ENCODE assay signal across 1 cellular context in the genomic region with DNA sequence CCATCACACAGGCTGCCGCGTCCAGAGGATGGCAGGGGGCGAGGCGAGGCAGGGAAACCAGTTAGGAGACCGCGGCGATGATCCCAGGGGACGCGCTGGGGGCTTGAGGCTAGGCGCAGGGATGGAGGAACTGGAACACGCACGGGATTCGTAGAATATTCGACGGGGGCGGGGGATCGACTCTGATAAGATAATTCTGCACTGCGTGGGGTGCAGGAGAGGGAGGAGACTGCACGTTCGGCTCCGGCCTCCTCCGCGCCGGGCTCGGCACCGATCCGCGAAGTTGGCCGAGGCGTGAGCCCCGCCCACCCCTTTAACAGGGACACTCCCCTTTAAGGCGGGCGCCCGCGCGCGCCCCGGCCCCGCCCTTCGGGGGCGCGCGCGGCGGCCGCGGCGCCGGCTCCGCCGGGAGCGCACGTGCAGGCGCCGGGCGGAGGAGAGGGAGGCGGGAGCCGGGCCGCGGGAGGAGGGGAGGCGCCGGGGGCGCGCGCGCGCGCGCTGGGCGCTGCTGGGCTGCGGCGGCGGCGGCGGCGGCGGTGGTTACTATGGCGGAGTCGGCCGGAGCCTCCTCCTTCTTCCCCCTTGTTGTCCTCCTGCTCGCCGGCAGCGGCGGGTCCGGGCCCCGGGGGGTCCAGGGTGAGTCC.
TF ChIP-seq lines count a peak whose summit lies in the region.

A gene (plus strand): TSS at position 501 of the 644 bp plus-strand sequence. CDS start 45 bp downstream, at position 546.

TF ChIP-seq in K562, 482 proteins besides CTCF, POLR2A, EP300 and RAD21 (continued from another document and continues in another):
- TF ChIP-seq, protein P1, sequence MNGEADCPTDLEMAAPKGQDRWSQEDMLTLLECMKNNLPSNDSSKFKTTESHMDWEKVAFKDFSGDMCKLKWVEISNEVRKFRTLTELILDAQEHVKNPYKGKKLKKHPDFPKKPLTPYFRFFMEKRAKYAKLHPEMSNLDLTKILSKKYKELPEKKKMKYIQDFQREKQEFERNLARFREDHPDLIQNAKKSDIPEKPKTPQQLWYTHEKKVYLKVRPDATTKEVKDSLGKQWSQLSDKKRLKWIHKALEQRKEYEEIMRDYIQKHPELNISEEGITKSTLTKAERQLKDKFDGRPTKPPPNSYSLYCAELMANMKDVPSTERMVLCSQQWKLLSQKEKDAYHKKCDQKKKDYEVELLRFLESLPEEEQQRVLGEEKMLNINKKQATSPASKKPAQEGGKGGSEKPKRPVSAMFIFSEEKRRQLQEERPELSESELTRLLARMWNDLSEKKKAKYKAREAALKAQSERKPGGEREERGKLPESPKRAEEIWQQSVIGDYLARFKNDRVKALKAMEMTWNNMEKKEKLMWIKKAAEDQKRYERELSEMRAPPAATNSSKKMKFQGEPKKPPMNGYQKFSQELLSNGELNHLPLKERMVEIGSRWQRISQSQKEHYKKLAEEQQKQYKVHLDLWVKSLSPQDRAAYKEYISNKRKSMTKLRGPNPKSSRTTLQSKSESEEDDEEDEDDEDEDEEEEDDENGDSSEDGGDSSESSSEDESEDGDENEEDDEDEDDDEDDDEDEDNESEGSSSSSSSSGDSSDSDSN (IDR thresholded peaks at IDR 0.05; ENCODE audit: borderline replicate concordance in 1 of 2, low read depth in 2 of 2, low read length in 2 of 2) = no peak
- no peak for TF ChIP-seq ZNF695 (CRISPR knock-in tag; IDR thresholded peaks at IDR 0.05)
- TF ChIP-seq OTX1 (CRISPR knock-in tag; IDR thresholded peaks at IDR 0.05) = no peak
- TF ChIP-seq, protein P2, sequence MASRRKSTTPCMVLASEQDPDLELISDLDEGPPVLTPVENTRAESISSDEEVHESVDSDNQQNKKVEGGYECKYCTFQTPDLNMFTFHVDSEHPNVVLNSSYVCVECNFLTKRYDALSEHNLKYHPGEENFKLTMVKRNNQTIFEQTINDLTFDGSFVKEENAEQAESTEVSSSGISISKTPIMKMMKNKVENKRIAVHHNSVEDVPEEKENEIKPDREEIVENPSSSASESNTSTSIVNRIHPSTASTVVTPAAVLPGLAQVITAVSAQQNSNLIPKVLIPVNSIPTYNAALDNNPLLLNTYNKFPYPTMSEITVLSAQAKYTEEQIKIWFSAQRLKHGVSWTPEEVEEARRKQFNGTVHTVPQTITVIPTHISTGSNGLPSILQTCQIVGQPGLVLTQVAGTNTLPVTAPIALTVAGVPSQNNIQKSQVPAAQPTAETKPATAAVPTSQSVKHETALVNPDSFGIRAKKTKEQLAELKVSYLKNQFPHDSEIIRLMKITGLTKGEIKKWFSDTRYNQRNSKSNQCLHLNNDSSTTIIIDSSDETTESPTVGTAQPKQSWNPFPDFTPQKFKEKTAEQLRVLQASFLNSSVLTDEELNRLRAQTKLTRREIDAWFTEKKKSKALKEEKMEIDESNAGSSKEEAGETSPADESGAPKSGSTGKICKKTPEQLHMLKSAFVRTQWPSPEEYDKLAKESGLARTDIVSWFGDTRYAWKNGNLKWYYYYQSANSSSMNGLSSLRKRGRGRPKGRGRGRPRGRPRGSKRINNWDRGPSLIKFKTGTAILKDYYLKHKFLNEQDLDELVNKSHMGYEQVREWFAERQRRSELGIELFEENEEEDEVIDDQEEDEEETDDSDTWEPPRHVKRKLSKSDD (conservative IDR thresholded peaks at IDR 0.05; ENCODE audit: low read length) = no peak
- no peak for TF ChIP-seq PHB (CRISPR knock-in tag; IDR thresholded peaks at IDR 0.05)
- no peak for TF ChIP-seq ELF1 (tag; IDR thresholded peaks at IDR 0.05)
- TF ChIP-seq KDM2B (CRISPR knock-in tag; IDR thresholded peaks at IDR 0.05) = 0 out of 2 replicates have a peak, but pooled peaks have one; percentile 26
- no peak for TF ChIP-seq KAT7 (CRISPR knock-in tag; IDR thresholded peaks at IDR 0.05; ENCODE audit: borderline replicate concordance)
- no peak for TF ChIP-seq BCL6 (CRISPR knock-in tag; IDR thresholded peaks at IDR 0.05)
- TF ChIP-seq ZNF507 (tag; conservative IDR thresholded peaks at IDR 0.05) = no peak
- no peak for TF ChIP-seq MBD2 (IDR thresholded peaks at IDR 0.05; ENCODE audit: borderline replicate concordance, low read depth)
- TF ChIP-seq, protein P3, sequence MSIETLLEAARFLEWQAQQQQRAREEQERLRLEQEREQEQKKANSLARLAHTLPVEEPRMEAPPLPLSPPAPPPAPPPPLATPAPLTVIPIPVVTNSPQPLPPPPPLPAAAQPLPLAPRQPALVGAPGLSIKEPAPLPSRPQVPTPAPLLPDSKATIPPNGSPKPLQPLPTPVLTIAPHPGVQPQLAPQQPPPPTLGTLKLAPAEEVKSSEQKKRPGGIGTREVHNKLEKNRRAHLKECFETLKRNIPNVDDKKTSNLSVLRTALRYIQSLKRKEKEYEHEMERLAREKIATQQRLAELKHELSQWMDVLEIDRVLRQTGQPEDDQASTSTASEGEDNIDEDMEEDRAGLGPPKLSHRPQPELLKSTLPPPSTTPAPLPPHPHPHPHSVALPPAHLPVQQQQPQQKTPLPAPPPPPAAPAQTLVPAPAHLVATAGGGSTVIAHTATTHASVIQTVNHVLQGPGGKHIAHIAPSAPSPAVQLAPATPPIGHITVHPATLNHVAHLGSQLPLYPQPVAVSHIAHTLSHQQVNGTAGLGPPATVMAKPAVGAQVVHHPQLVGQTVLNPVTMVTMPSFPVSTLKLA (conservative IDR thresholded peaks at IDR 0.05) = no peak
- no peak for TF ChIP-seq SRSF7 (optimal IDR thresholded peaks at IDR 0.05; ENCODE audit: low read depth, low read length)
- no peak for TF ChIP-seq HDAC1 (IDR thresholded peaks at IDR 0.05)
- no peak for TF ChIP-seq ZFPM2 (CRISPR knock-in tag; IDR thresholded peaks at IDR 0.05)
- no peak for TF ChIP-seq SRSF9 (IDR thresholded peaks at IDR 0.05; ENCODE audit: borderline replicate concordance, low read depth, low read length)
- TF ChIP-seq, protein P4, sequence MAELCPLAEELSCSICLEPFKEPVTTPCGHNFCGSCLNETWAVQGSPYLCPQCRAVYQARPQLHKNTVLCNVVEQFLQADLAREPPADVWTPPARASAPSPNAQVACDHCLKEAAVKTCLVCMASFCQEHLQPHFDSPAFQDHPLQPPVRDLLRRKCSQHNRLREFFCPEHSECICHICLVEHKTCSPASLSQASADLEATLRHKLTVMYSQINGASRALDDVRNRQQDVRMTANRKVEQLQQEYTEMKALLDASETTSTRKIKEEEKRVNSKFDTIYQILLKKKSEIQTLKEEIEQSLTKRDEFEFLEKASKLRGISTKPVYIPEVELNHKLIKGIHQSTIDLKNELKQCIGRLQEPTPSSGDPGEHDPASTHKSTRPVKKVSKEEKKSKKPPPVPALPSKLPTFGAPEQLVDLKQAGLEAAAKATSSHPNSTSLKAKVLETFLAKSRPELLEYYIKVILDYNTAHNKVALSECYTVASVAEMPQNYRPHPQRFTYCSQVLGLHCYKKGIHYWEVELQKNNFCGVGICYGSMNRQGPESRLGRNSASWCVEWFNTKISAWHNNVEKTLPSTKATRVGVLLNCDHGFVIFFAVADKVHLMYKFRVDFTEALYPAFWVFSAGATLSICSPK (IDR thresholded peaks at IDR 0.05; ENCODE audit: borderline replicate concordance) = no peak
- TF ChIP-seq FOXM1 (IDR thresholded peaks at IDR 0.05; ENCODE audit: low read depth) = no peak
- TF ChIP-seq FOXM1 (CRISPR knock-in tag; IDR thresholded peaks at IDR 0.05; ENCODE audit: low read depth) = no peak
- TF ChIP-seq STAG1 (CRISPR knock-in tag; IDR thresholded peaks at IDR 0.05; ENCODE audit: borderline replicate concordance) = no peak
- 0 out of 4 replicates have a peak, but pooled peaks of 1 of the 2 experiments have one; percentile 31 for TF ChIP-seq TEAD1 (CRISPR knock-in tag; IDR thresholded peaks at IDR 0.05)
- no peak for TF ChIP-seq ARID2 (IDR thresholded peaks at IDR 0.05)
- no peak for TF ChIP-seq DDX20 (tag; IDR thresholded peaks at IDR 0.05; ENCODE audit: low read depth)
- no peak for TF ChIP-seq SAP30 (IDR thresholded peaks at IDR 0.05; ENCODE audit: borderline replicate concordance, insufficient read depth, low read depth, low read length, poor library complexity, severe bottlenecking)
- peak; percentile 87 for TF ChIP-seq EGR1 (conservative IDR thresholded peaks at IDR 0.05)
- no peak for TF ChIP-seq IFI16 (CRISPR knock-in tag; IDR thresholded peaks at IDR 0.05)
- no peak for TF ChIP-seq GTF2F1 (IDR thresholded peaks at IDR 0.05; ENCODE audit: low read depth, low read length)
- TF ChIP-seq ZNF589 (CRISPR knock-in tag; IDR thresholded peaks at IDR 0.05; ENCODE audit: low read depth) = 0 out of 2 replicates have a peak, but pooled peaks have one; percentile 20
- TF ChIP-seq, protein P5, sequence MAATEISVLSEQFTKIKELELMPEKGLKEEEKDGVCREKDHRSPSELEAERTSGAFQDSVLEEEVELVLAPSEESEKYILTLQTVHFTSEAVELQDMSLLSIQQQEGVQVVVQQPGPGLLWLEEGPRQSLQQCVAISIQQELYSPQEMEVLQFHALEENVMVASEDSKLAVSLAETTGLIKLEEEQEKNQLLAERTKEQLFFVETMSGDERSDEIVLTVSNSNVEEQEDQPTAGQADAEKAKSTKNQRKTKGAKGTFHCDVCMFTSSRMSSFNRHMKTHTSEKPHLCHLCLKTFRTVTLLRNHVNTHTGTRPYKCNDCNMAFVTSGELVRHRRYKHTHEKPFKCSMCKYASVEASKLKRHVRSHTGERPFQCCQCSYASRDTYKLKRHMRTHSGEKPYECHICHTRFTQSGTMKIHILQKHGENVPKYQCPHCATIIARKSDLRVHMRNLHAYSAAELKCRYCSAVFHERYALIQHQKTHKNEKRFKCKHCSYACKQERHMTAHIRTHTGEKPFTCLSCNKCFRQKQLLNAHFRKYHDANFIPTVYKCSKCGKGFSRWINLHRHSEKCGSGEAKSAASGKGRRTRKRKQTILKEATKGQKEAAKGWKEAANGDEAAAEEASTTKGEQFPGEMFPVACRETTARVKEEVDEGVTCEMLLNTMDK (IDR thresholded peaks at IDR 0.05; ENCODE audit: borderline replicate concordance, insufficient read depth, low read depth, low read length, poor library complexity, severe bottlenecking) = no peak
- TF ChIP-seq TFAM (CRISPR knock-in tag; conservative IDR thresholded peaks at IDR 0.05) = no peak
- TF ChIP-seq NR4A1 (CRISPR knock-in tag; IDR thresholded peaks at IDR 0.05) = no peak
- TF ChIP-seq NR4A1 (tag; IDR thresholded peaks at IDR 0.05) = no peak
- TF ChIP-seq KHSRP (IDR thresholded peaks at IDR 0.05) = no peak
- TF ChIP-seq GTF2E2 (tag; IDR thresholded peaks at IDR 0.05) = no peak
- no peak for TF ChIP-seq MYBL2 (IDR thresholded peaks at IDR 0.05; ENCODE audit: low read depth)
- TF ChIP-seq MYBL2 (CRISPR knock-in tag; IDR thresholded peaks at IDR 0.05; ENCODE audit: borderline replicate concordance) = no peak
- TF ChIP-seq BHLHE40 (IDR thresholded peaks at IDR 0.05; ENCODE audit: low read length) = peak; percentile 82
- no peak for TF ChIP-seq ETV5 (CRISPR knock-in tag; IDR thresholded peaks at IDR 0.05; ENCODE audit: low read depth)
- no peak for TF ChIP-seq HNRNPL (IDR thresholded peaks at IDR 0.05; ENCODE audit: low read depth, low read length)
- TF ChIP-seq GABPA (tag; conservative IDR thresholded peaks at IDR 0.05; ENCODE audit: low read depth) = peak; percentile 39; the same call in 1 of the 2 replicates
- TF ChIP-seq MAFK (IDR thresholded peaks at IDR 0.05; ENCODE audit: low read length) = no peak
- TF ChIP-seq MED1 (CRISPR knock-in tag; IDR thresholded peaks at IDR 0.05; ENCODE audit: borderline replicate concordance) = no peak
- TF ChIP-seq SREBF2 (CRISPR knock-in tag; IDR thresholded peaks at IDR 0.05) = no peak
- TF ChIP-seq ZSCAN32 (CRISPR knock-in tag; IDR thresholded peaks at IDR 0.05) = no peak
- 0 out of 2 replicates have a peak, but pooled peaks have one; percentile 9 for TF ChIP-seq MYC (IDR thresholded peaks at IDR 0.05; ENCODE audit: low read depth, low read length)
- no peak for TF ChIP-seq MYC (CRISPR knock-in tag; IDR thresholded peaks at IDR 0.05; ENCODE audit: borderline replicate concordance, low read depth)
- TF ChIP-seq CBX8 (IDR thresholded peaks at IDR 0.05; ENCODE audit: borderline replicate concordance, extremely low read depth, low read depth, low read length, poor library complexity, severe bottlenecking) = no peak
- TF ChIP-seq HCFC1 (IDR thresholded peaks at IDR 0.05; ENCODE audit: low read depth, low read length) = no peak
- no peak for TF ChIP-seq ESRRA (IDR thresholded peaks at IDR 0.05; ENCODE audit: borderline replicate concordance, low read depth)
- peak; percentile 41 for TF ChIP-seq TAF1 (IDR thresholded peaks at IDR 0.05; ENCODE audit: control insufficient read depth, extremely low read depth, insufficient read depth, low read length, severe bottlenecking)
- no peak for TF ChIP-seq TCF7 (IDR thresholded peaks at IDR 0.05; ENCODE audit: borderline replicate concordance)
- TF ChIP-seq, protein P6, sequence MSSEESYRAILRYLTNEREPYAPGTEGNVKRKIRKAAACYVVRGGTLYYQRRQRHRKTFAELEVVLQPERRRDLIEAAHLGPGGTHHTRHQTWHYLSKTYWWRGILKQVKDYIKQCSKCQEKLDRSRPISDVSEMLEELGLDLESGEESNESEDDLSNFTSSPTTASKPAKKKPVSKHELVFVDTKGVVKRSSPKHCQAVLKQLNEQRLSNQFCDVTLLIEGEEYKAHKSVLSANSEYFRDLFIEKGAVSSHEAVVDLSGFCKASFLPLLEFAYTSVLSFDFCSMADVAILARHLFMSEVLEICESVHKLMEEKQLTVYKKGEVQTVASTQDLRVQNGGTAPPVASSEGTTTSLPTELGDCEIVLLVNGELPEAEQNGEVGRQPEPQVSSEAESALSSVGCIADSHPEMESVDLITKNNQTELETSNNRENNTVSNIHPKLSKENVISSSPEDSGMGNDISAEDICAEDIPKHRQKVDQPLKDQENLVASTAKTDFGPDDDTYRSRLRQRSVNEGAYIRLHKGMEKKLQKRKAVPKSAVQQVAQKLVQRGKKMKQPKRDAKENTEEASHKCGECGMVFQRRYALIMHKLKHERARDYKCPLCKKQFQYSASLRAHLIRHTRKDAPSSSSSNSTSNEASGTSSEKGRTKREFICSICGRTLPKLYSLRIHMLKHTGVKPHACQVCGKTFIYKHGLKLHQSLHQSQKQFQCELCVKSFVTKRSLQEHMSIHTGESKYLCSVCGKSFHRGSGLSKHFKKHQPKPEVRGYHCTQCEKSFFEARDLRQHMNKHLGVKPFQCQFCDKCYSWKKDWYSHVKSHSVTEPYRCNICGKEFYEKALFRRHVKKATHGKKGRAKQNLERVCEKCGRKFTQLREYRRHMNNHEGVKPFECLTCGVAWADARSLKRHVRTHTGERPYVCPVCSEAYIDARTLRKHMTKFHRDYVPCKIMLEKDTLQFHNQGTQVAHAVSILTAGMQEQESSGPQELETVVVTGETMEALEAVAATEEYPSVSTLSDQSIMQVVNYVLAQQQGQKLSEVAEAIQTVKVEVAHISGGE (CRISPR knock-in tag; IDR thresholded peaks at IDR 0.05) = peak in 1 of 3 experiments; percentile 79; a peak in 2 of 6 replicates
- no peak for TF ChIP-seq RFX1 (IDR thresholded peaks at IDR 0.05)
- TF ChIP-seq STAT5A (IDR thresholded peaks at IDR 0.05; ENCODE audit: borderline replicate concordance, low read length) = no peak
- no peak for TF ChIP-seq POLR3A (IDR thresholded peaks at IDR 0.05; ENCODE audit: borderline replicate concordance, extremely low read depth, insufficient read depth, insufficient read length)
- peak; percentile 32 for TF ChIP-seq HNRNPLL (IDR thresholded peaks at IDR 0.05; ENCODE audit: low read depth, low read length, poor library complexity, severe bottlenecking)
- TF ChIP-seq ZNF586 (CRISPR knock-in tag; conservative IDR thresholded peaks at IDR 0.05) = no peak
- TF ChIP-seq CC2D1A (IDR thresholded peaks at IDR 0.05) = no peak
- TF ChIP-seq ZNF282 (CRISPR knock-in tag; IDR thresholded peaks at IDR 0.05) = no peak
- no peak for TF ChIP-seq SRF (CRISPR knock-in tag; IDR thresholded peaks at IDR 0.05)
- TF ChIP-seq ZNF140 (CRISPR knock-in tag; IDR thresholded peaks at IDR 0.05) = no peak
- no peak for TF ChIP-seq KLF16 (IDR thresholded peaks at IDR 0.05)
